ENCODE assay signal across 1 cellular context in the genomic region with DNA sequence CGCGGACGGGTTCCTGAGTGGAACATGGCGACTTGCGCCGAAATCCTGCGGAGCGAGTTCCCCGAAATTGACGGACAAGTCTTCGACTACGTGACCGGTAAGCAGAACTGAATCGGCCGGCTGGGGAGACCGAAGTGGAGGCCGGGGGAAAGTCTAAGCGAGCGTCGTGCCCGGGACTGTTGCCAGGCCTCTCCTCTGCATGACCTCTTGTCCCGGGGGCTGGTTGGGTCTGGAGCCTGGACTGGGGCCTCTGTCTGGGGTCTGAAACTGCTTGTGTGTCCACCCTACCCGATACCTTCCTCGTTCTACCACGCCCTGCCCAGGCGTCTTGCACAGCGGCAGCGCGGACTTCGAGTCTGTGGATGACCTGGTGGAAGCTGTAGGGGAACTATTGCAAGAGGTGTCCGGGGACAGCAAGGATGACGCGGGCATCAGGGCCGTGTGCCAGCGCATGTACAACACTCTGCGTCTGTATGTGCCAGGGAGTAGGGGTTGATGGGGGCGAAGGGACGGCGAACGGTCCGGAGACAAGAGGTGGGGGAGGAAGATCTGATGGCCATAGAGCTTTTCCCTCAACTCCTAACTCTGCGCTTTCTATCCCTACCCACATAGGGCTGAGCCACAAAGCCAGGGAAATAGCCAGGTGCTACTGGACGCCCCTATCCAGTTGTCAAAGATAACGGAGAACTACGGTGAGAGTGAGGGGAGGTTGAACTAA.
TF ChIP-seq lines count a peak whose summit lies in the region.

A gene with protein sequence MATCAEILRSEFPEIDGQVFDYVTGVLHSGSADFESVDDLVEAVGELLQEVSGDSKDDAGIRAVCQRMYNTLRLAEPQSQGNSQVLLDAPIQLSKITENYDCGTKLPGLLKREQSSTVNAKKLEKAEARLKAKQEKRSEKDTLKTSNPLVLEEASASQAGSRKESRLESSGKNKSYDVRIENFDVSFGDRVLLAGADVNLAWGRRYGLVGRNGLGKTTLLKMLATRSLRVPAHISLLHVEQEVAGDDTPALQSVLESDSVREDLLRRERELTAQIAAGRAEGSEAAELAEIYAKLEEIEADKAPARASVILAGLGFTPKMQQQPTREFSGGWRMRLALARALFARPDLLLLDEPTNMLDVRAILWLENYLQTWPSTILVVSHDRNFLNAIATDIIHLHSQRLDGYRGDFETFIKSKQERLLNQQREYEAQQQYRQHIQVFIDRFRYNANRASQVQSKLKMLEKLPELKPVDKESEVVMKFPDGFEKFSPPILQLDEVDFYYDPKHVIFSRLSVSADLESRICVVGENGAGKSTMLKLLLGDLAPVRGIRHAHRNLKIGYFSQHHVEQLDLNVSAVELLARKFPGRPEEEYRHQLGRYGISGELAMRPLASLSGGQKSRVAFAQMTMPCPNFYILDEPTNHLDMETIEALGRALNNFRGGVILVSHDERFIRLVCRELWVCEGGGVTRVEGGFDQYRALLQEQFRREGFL (plus strand): TSS at position 16 of the 718 bp plus-strand sequence. CDS start 9 bp downstream, at position 25.

TF ChIP-seq in HepG2, 621 proteins besides CTCF, POLR2A, EP300 and RAD21 (continued from another document and continues in another):
- TF ChIP-seq, protein P1, sequence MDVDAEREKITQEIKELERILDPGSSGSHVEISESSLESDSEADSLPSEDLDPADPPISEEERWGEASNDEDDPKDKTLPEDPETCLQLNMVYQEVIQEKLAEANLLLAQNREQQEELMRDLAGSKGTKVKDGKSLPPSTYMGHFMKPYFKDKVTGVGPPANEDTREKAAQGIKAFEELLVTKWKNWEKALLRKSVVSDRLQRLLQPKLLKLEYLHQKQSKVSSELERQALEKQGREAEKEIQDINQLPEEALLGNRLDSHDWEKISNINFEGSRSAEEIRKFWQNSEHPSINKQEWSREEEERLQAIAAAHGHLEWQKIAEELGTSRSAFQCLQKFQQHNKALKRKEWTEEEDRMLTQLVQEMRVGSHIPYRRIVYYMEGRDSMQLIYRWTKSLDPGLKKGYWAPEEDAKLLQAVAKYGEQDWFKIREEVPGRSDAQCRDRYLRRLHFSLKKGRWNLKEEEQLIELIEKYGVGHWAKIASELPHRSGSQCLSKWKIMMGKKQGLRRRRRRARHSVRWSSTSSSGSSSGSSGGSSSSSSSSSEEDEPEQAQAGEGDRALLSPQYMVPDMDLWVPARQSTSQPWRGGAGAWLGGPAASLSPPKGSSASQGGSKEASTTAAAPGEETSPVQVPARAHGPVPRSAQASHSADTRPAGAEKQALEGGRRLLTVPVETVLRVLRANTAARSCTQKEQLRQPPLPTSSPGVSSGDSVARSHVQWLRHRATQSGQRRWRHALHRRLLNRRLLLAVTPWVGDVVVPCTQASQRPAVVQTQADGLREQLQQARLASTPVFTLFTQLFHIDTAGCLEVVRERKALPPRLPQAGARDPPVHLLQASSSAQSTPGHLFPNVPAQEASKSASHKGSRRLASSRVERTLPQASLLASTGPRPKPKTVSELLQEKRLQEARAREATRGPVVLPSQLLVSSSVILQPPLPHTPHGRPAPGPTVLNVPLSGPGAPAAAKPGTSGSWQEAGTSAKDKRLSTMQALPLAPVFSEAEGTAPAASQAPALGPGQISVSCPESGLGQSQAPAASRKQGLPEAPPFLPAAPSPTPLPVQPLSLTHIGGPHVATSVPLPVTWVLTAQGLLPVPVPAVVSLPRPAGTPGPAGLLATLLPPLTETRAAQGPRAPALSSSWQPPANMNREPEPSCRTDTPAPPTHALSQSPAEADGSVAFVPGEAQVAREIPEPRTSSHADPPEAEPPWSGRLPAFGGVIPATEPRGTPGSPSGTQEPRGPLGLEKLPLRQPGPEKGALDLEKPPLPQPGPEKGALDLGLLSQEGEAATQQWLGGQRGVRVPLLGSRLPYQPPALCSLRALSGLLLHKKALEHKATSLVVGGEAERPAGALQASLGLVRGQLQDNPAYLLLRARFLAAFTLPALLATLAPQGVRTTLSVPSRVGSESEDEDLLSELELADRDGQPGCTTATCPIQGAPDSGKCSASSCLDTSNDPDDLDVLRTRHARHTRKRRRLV (CRISPR knock-in tag; IDR thresholded peaks at IDR 0.05): 0 out of 2 replicates have a peak, but pooled peaks have one; percentile 19
- TF ChIP-seq KDM5B (CRISPR knock-in tag; IDR thresholded peaks at IDR 0.05; ENCODE audit: borderline replicate concordance): peak; percentile 49; the same call in 1 of the 2 replicates
- TF ChIP-seq, protein P2, sequence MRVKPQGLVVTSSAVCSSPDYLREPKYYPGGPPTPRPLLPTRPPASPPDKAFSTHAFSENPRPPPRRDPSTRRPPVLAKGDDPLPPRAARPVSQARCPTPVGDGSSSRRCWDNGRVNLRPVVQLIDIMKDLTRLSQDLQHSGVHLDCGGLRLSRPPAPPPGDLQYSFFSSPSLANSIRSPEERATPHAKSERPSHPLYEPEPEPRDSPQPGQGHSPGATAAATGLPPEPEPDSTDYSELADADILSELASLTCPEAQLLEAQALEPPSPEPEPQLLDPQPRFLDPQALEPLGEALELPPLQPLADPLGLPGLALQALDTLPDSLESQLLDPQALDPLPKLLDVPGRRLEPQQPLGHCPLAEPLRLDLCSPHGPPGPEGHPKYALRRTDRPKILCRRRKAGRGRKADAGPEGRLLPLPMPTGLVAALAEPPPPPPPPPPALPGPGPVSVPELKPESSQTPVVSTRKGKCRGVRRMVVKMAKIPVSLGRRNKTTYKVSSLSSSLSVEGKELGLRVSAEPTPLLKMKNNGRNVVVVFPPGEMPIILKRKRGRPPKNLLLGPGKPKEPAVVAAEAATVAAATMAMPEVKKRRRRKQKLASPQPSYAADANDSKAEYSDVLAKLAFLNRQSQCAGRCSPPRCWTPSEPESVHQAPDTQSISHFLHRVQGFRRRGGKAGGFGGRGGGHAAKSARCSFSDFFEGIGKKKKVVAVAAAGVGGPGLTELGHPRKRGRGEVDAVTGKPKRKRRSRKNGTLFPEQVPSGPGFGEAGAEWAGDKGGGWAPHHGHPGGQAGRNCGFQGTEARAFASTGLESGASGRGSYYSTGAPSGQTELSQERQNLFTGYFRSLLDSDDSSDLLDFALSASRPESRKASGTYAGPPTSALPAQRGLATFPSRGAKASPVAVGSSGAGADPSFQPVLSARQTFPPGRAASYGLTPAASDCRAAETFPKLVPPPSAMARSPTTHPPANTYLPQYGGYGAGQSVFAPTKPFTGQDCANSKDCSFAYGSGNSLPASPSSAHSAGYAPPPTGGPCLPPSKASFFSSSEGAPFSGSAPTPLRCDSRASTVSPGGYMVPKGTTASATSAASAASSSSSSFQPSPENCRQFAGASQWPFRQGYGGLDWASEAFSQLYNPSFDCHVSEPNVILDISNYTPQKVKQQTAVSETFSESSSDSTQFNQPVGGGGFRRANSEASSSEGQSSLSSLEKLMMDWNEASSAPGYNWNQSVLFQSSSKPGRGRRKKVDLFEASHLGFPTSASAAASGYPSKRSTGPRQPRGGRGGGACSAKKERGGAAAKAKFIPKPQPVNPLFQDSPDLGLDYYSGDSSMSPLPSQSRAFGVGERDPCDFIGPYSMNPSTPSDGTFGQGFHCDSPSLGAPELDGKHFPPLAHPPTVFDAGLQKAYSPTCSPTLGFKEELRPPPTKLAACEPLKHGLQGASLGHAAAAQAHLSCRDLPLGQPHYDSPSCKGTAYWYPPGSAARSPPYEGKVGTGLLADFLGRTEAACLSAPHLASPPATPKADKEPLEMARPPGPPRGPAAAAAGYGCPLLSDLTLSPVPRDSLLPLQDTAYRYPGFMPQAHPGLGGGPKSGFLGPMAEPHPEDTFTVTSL (CRISPR knock-in tag; IDR thresholded peaks at IDR 0.05; ENCODE audit: borderline replicate concordance): no peak
- TF ChIP-seq ZNF232 (CRISPR knock-in tag; IDR thresholded peaks at IDR 0.05; ENCODE audit: borderline replicate concordance): no peak
- TF ChIP-seq ZSCAN22 (CRISPR knock-in tag; IDR thresholded peaks at IDR 0.05): no peak
- no peak for TF ChIP-seq ZNF552 (CRISPR knock-in tag; IDR thresholded peaks at IDR 0.05; ENCODE audit: borderline replicate concordance)
- no peak for TF ChIP-seq SMAD1 (CRISPR knock-in tag; IDR thresholded peaks at IDR 0.05; ENCODE audit: borderline replicate concordance, low read depth)
- TF ChIP-seq MAFK (conservative IDR thresholded peaks at IDR 0.05 in 1 of 2, IDR thresholded peaks at IDR 0.05 in 1 of 2; ENCODE audit: low read length in 2 of 2): no peak
- no peak for TF ChIP-seq ZNF558 (CRISPR knock-in tag; IDR thresholded peaks at IDR 0.05; ENCODE audit: borderline replicate concordance)
- peak; percentile 22; the same call in 1 of the 2 replicates for TF ChIP-seq ETV6 (CRISPR knock-in tag; conservative IDR thresholded peaks at IDR 0.05)
- 0 out of 2 replicates have a peak, but pooled peaks have one; percentile 58 for TF ChIP-seq ZNF329 (CRISPR knock-in tag; IDR thresholded peaks at IDR 0.05; ENCODE audit: low read depth)
- TF ChIP-seq EED (CRISPR knock-in tag; IDR thresholded peaks at IDR 0.05): 0 out of 2 replicates have a peak, but pooled peaks have one; percentile 9
- TF ChIP-seq CREB1 (IDR thresholded peaks at IDR 0.05): no peak
- no peak; the same call in 1 of the 2 replicates for TF ChIP-seq CREB1 (CRISPR knock-in tag; IDR thresholded peaks at IDR 0.05)
- no peak for TF ChIP-seq ZFP1 (CRISPR knock-in tag; IDR thresholded peaks at IDR 0.05)
- TF ChIP-seq CEBPB (IDR thresholded peaks at IDR 0.05; ENCODE audit: borderline replicate concordance, low read depth, low read length): no peak
- TF ChIP-seq ELF4 (CRISPR knock-in tag; IDR thresholded peaks at IDR 0.05; ENCODE audit: borderline replicate concordance): no peak
- TF ChIP-seq CEBPG (CRISPR knock-in tag; IDR thresholded peaks at IDR 0.05): no peak
- no peak for TF ChIP-seq U2AF1 (optimal IDR thresholded peaks at IDR 0.05; ENCODE audit: low read depth, low read length)
- TF ChIP-seq CCDC6 (CRISPR knock-in tag; IDR thresholded peaks at IDR 0.05): peak; percentile 19; the same call in 1 of the 2 replicates
- TF ChIP-seq, protein P3, sequence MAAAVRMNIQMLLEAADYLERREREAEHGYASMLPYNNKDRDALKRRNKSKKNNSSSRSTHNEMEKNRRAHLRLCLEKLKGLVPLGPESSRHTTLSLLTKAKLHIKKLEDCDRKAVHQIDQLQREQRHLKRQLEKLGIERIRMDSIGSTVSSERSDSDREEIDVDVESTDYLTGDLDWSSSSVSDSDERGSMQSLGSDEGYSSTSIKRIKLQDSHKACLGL (CRISPR knock-in tag; IDR thresholded peaks at IDR 0.05): peak; percentile 25; the same call in 1 of the 2 replicates
- TF ChIP-seq, protein P4, sequence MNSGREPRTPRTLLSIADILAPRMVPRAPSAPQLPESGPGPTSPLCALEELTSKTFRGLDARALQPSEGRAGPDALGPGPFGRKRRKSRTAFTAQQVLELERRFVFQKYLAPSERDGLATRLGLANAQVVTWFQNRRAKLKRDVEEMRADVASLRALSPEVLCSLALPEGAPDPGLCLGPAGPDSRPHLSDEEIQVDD (CRISPR knock-in tag; IDR thresholded peaks at IDR 0.05; ENCODE audit: borderline replicate concordance): no peak
- TF ChIP-seq MXI1 (IDR thresholded peaks at IDR 0.05; ENCODE audit: borderline replicate concordance, low read depth, low read length): no peak
- no peak for TF ChIP-seq MBD4 (IDR thresholded peaks at IDR 0.05; ENCODE audit: borderline replicate concordance, low read length)
- no peak for TF ChIP-seq NCOA1 (CRISPR knock-in tag; IDR thresholded peaks at IDR 0.05)
- TF ChIP-seq PHB2 (IDR thresholded peaks at IDR 0.05; ENCODE audit: partially characterized antibody): no peak
- peak; percentile 60 for TF ChIP-seq AGO1 (IDR thresholded peaks at IDR 0.05; ENCODE audit: low read depth, low read length, poor library complexity, severe bottlenecking)
- TF ChIP-seq ZNF138 (CRISPR knock-in tag; IDR thresholded peaks at IDR 0.05; ENCODE audit: low read depth): 0 out of 2 replicates have a peak, but pooled peaks have one; percentile 58
- no peak for TF ChIP-seq NR3C1 (CRISPR knock-in tag; IDR thresholded peaks at IDR 0.05)
- no peak for TF ChIP-seq FOXP1 (IDR thresholded peaks at IDR 0.05)
- no peak for TF ChIP-seq FOXP1 (CRISPR knock-in tag; IDR thresholded peaks at IDR 0.05)
- TF ChIP-seq, protein P5, sequence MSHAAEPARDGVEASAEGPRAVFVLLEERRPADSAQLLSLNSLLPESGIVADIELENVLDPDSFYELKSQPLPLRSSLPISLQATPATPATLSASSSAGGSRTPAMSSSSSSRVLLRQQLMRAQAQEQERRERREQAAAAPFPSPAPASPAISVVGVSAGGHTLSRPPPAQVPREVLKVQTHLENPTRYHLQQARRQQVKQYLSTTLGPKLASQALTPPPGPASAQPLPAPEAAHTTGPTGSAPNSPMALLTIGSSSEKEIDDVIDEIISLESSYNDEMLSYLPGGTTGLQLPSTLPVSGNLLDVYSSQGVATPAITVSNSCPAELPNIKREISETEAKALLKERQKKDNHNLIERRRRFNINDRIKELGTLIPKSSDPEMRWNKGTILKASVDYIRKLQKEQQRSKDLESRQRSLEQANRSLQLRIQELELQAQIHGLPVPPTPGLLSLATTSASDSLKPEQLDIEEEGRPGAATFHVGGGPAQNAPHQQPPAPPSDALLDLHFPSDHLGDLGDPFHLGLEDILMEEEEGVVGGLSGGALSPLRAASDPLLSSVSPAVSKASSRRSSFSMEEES (CRISPR knock-in tag; IDR thresholded peaks at IDR 0.05): no peak
- TF ChIP-seq SRSF4 (IDR thresholded peaks at IDR 0.05; ENCODE audit: low read depth, low read length, poor library complexity, severe bottlenecking): no peak
